1 cellular context compared by ENCODE assay signal in genomic region chr6:169213814-169214520, GRCh38.
TF ChIP-seq lines count a peak whose summit lies in the region.

No MANE protein-coding gene starts in this region.

TF ChIP-seq in GM12878, 131 proteins besides CTCF, POLR2A, EP300 and RAD21 (continued from another document):
- TF ChIP-seq PRDM15 (CRISPR knock-in tag; IDR thresholded peaks at IDR 0.05) (no peak), SMAD1 (IDR thresholded peaks at IDR 0.05; ENCODE audit: low read depth, partially characterized antibody) (no peak), ZNF592 (IDR thresholded peaks at IDR 0.05) (no peak), NBN (IDR thresholded peaks at IDR 0.05) (no peak), BCL11A (IDR thresholded peaks at IDR 0.05; ENCODE audit: low read depth, low read length) (no peak), STAT1 (conservative IDR thresholded peaks at IDR 0.05) (no peak)
